Comparison of ENCODE assay signal across 1 cellular context in genomic region chr15:65644282-65644681, GRCh38.
TF ChIP-seq lines count a peak whose summit lies in the region.

No MANE protein-coding gene starts in this region.

TF ChIP-seq in K562, 482 proteins besides CTCF, POLR2A, EP300 and RAD21:
- TF ChIP-seq ZNF316 (IDR thresholded peaks at IDR 0.05) = no peak
- TF ChIP-seq, protein P1, sequence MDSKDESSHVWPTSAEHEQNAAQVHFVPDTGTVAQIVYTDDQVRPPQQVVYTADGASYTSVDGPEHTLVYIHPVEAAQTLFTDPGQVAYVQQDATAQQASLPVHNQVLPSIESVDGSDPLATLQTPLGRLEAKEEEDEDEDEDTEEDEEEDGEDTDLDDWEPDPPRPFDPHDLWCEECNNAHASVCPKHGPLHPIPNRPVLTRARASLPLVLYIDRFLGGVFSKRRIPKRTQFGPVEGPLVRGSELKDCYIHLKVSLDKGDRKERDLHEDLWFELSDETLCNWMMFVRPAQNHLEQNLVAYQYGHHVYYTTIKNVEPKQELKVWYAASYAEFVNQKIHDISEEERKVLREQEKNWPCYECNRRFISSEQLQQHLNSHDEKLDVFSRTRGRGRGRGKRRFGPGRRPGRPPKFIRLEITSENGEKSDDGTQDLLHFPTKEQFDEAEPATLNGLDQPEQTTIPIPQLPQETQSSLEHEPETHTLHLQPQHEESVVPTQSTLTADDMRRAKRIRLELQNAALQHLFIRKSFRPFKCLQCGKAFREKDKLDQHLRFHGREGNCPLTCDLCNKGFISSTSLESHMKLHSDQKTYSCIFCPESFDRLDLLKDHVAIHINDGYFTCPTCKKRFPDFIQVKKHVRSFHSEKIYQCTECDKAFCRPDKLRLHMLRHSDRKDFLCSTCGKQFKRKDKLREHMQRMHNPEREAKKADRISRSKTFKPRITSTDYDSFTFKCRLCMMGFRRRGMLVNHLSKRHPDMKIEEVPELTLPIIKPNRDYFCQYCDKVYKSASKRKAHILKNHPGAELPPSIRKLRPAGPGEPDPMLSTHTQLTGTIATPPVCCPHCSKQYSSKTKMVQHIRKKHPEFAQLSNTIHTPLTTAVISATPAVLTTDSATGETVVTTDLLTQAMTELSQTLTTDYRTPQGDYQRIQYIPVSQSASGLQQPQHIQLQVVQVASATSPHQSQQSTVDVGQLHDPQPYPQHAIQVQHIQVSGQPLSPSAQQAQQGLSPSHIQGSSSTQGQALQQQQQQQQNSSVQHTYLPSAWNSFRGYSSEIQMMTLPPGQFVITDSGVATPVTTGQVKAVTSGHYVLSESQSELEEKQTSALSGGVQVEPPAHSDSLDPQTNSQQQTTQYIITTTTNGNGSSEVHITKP (IDR thresholded peaks at IDR 0.05; ENCODE audit: partially characterized antibody) = peak; percentile 65
